In genomic region chr15:34799149-34799824, GRCh38 we compare ENCODE assay signal across 9 cellular contexts. TPM values are rescaled to one million over a fixed set of nuclear protein-coding genes. Genes with fewer than 3 reads are reported as not detected.
DNase-seq lines count a peak whose midpoint lies in the region; ATAC-seq and TF ChIP-seq lines count a peak whose summit lies in the region.
"Had no signal": no experiment of that assay in that cellular context is flagged by ENCODE, and none has a peak within 500 bp of the region (broad histone marks: within the 10 kb centered on the region; RNA-seq: fewer than 3 reads in every experiment).

No MANE protein-coding gene starts in this region.

- 0 out of 3 replicates have a peak, but pooled peaks have one; percentile 19 for ATAC-seq in RWPE2 (ENCODE audit: low read depth)
- ATAC-seq in Right ventricle myocardium superior (ENCODE audit: poor library complexity), result peak; percentile 53
- peak in 1 of 2 donors; percentile 28 for ATAC-seq in gastrocnemius medialis
- no peak for ATAC-seq in activated CD4-positive, alpha-beta T cell treated with anti-CD3 and anti-CD28 coated beads for 36 hours
- no peak for ATAC-seq in HG02588 (IDR thresholded peaks at IDR 0.05; ENCODE audit: unreplicated experiment)

- intact Hi-C loops in Right ventricle myocardium superior (cut with DNase I), result loop anchor here (5.0 kb wide), 1 partner anchor 87 kb away; no protein-coding TSS in a partner anchor
- intact Hi-C loops in gastrocnemius medialis (cut with DNase I; ENCODE audit: low total_unique reads), result loop anchor here (5.0 kb wide), 2 partner anchors 82 to 103 kb away; no protein-coding TSS in a partner anchor
- intact Hi-C loops in activated CD4-positive, alpha-beta T cell treated with anti-CD3 and anti-CD28 coated beads for 36 hours (cut with DNase I, micrococcal nuclease), result no loop called here
- intact Hi-C loops in sigmoid colon (cut with DNase I), result no loop called here

- in situ Hi-C loops in gastrocnemius medialis (cut with MboI; ENCODE audit: low sequenced_read_pairs in 4 of 4), result no loop called here

- POLR2A ChIA-PET in HEK293 (lab: Yijun Ruan, JAX), result no interaction called here
- POLR2A ChIA-PET in activated CD4-positive, alpha-beta T cell treated with anti-CD3 and anti-CD28 coated beads for 36 hours (lab: Charles Lee), result no interaction called here

- no peak overlapping the region for H3K27ac Mint-ChIP-seq in activated CD4-positive, alpha-beta T cell treated with anti-CD3 and anti-CD28 coated beads for 36 hours

- H3K36me3 Mint-ChIP-seq in activated CD4-positive, alpha-beta T cell treated with anti-CD3 and anti-CD28 coated beads for 36 hours (ENCODE audit: low read depth), result no peaks in the 10 kb centered on the region

- peaks cover 3% of the 10 kb centered on the region for H3K4me1 Mint-ChIP-seq in activated CD4-positive, alpha-beta T cell treated with anti-CD3 and anti-CD28 coated beads for 36 hours

- TF ChIP-seq POLR2A in gastrocnemius medialis (IDR thresholded peaks at IDR 0.05) (no peak), sigmoid colon (IDR thresholded peaks at IDR 0.05) (no peak)

- no peak overlapping the region for H3K4me3 Mint-ChIP-seq in activated CD4-positive, alpha-beta T cell treated with anti-CD3 and anti-CD28 coated beads for 36 hours

- H3K4me3 ChIP-seq in HEK293 (ENCODE audit: low read depth, low read length) (no peak overlapping the region), RWPE2 (ENCODE audit: severe bottlenecking) (no peak overlapping the region), gastrocnemius medialis (no peak overlapping the region), sigmoid colon (no peak overlapping the region)

- H3K9me3 Mint-ChIP-seq in activated CD4-positive, alpha-beta T cell treated with anti-CD3 and anti-CD28 coated beads for 36 hours (ENCODE audit: low read depth), result no peaks in the 10 kb centered on the region

- H3K4me1 ChIP-seq in HEK293 (ENCODE audit: control insufficient read depth, insufficient read depth, low read length), result no peaks in the 10 kb centered on the region
- H3K4me1 ChIP-seq in RWPE2 (ENCODE audit: insufficient read depth, poor library complexity, severe bottlenecking), result peaks cover 10% of the 10 kb centered on the region
- peaks cover 7 to 20% of the 10 kb centered on the region in 2 donors for H3K4me1 ChIP-seq in gastrocnemius medialis
- peaks cover 0 to 21% (median 13%) of the 10 kb centered on the region in 4 donors for H3K4me1 ChIP-seq in sigmoid colon

- no peak for DNase-seq in RWPE2 (ENCODE audit: low spot score)
- peak; percentile 90 for DNase-seq in Right ventricle myocardium superior
- peak in 1 of 2 donors; percentile 46 for DNase-seq in gastrocnemius medialis
- no peak for DNase-seq in activated CD4-positive, alpha-beta T cell treated with anti-CD3 and anti-CD28 coated beads for 36 hours
- no peak for DNase-seq in sigmoid colon
- DNase-seq: activated CD4-positive, CD25-positive, alpha-beta regulatory T cell; NCI-H526 had no signal

- H3K36me3 ChIP-seq in HEK293 (ENCODE audit: control insufficient read depth in 2 of 2, insufficient read depth in 1 of 2, low read length in 2 of 2) (no peaks in the 10 kb centered on the region), RWPE2 (ENCODE audit: low read depth) (no peaks in the 10 kb centered on the region), gastrocnemius medialis (no peaks in the 10 kb centered on the region), sigmoid colon (no peaks in the 10 kb centered on the region)

- H3K27ac ChIP-seq in HEK293 (ENCODE audit: extremely low read depth, low read depth, low read length) (no peak overlapping the region), RWPE2 (ENCODE audit: poor library complexity, severe bottlenecking) (no peak overlapping the region), gastrocnemius medialis (peak overlapping the region in 3 of 4 donors; percentile 23 to 55 (median 53)), sigmoid colon (peak overlapping the region in 1 of 4 donors; percentile 18)

- TF ChIP-seq CTCF in HEK293 (tag by site-specific recombination; IDR thresholded peaks at IDR 0.05), result no peak
- TF ChIP-seq CTCF in RWPE2 (IDR thresholded peaks at IDR 0.05; ENCODE audit: poor library complexity, severe bottlenecking), result no peak
- no peak for TF ChIP-seq CTCF in gastrocnemius medialis (IDR thresholded peaks at IDR 0.05 in 4 of 5, conservative IDR thresholded peaks at IDR 0.05 in 1 of 5)
- no peak for TF ChIP-seq CTCF in sigmoid colon (IDR thresholded peaks at IDR 0.05)

- 26 to 44% methylated on average over 14 of the region's 14 CpGs for WGBS in sigmoid colon, 2 donors

- peaks cover 26% of the 10 kb centered on the region for H3K27me3 ChIP-seq in RWPE2 (ENCODE audit: insufficient read depth, poor library complexity, severe bottlenecking)
- no peaks in the 10 kb centered on the region for H3K27me3 ChIP-seq in gastrocnemius medialis
- peaks cover 0 to 14% (median 0%) of the 10 kb centered on the region in 3 donors for H3K27me3 ChIP-seq in sigmoid colon

- no peak for TF ChIP-seq EP300 in sigmoid colon (IDR thresholded peaks at IDR 0.05)

- CTCF ChIA-PET in HEK293 (lab: Yijun Ruan, JAX), result no interaction called here
- CTCF ChIA-PET in activated CD4-positive, alpha-beta T cell treated with anti-CD3 and anti-CD28 coated beads for 36 hours (lab: Charles Lee), result no interaction called here

- H3K27me3 Mint-ChIP-seq in activated CD4-positive, alpha-beta T cell treated with anti-CD3 and anti-CD28 coated beads for 36 hours, result peaks cover 39% of the 10 kb centered on the region

- no peaks in the 10 kb centered on the region for H3K9me3 ChIP-seq in HEK293 (ENCODE audit: control insufficient read depth, insufficient read depth, low read depth, low read length)
- no peaks in the 10 kb centered on the region for H3K9me3 ChIP-seq in RWPE2 (ENCODE audit: severe bottlenecking)
- H3K9me3 ChIP-seq in gastrocnemius medialis, result no peaks in the 10 kb centered on the region
- H3K9me3 ChIP-seq in sigmoid colon, result no peaks in the 10 kb centered on the region

TF ChIP-seq in HEK293, 187 proteins besides CTCF, POLR2A, EP300 and RAD21 (continues in another document):
- TF ChIP-seq ZNF785 (tag by site-specific recombination; IDR thresholded peaks at IDR 0.05), result no peak
- TF ChIP-seq EGR2 (tag by site-specific recombination; IDR thresholded peaks at IDR 0.05; ENCODE audit: low read depth), result 0 out of 2 replicates have a peak, but pooled peaks have one; percentile 63
- no peak for TF ChIP-seq ZNF311 (tag by site-specific recombination; IDR thresholded peaks at IDR 0.05; ENCODE audit: borderline replicate concordance)
- TF ChIP-seq ZSCAN5A (tag by site-specific recombination; IDR thresholded peaks at IDR 0.05), result no peak
- peak; percentile 94 for TF ChIP-seq PRDM10 (tag by site-specific recombination; IDR thresholded peaks at IDR 0.05)

RNA-seq across cellular contexts. Expression of gene ACTC1, which starts 3.9 kb away (rescaled TPM):
- 12,822 TPM for total RNA-seq in Right ventricle myocardium superior
- 100 to 1,000 TPM in 1 of 4 donors, 10 to 100 TPM in 2, 1 to 10 TPM in 1; 5.6 to 449 (median 78.0) TPM for total RNA-seq in gastrocnemius medialis
- not detected for total RNA-seq in activated CD4-positive, alpha-beta T cell treated with anti-CD3 and anti-CD28 coated beads for 36 hours
- 1 to 10 TPM in 2 of 4 donors, under 1 TPM in 2; 0.36 to 3.6 (median 0.93) TPM for total RNA-seq in sigmoid colon
- polyA plus RNA-seq in sigmoid colon, result 10 to 100 TPM in 1 of 3 donors, 1 to 10 TPM in 2; 1.2 to 11.1 (median 3.0) TPM

RNA-seq across cellular contexts. Expression of gene GJD2, which starts 44.5 kb away (rescaled TPM):
- not detected for total RNA-seq in Right ventricle myocardium superior
- total RNA-seq in gastrocnemius medialis, result not detected
- total RNA-seq in activated CD4-positive, alpha-beta T cell treated with anti-CD3 and anti-CD28 coated beads for 36 hours, result not detected
- under 1 TPM in 1 of 4 donors, not detected in 3; 0.28 TPM for total RNA-seq in sigmoid colon
- polyA plus RNA-seq in sigmoid colon, result not detected

Comparison
In these comparisons a context has a peak if more than half of its experiments do, and no peak if none do; other contexts are left out.
1. H3K27ac ChIP-seq: peak in gastrocnemius medialis (3 of 4); none in HEK293 (single experiment) and RWPE2 (single experiment).
2. ATAC-seq: peak in RWPE2 (single experiment) and Right ventricle myocardium superior (single experiment); none in activated CD4-positive, alpha-beta T cell treated with anti-CD3 and anti-CD28 coated beads for 36 hours (single experiment) and HG02588 (single experiment).
3. RNA of gene ACTC1, which starts 3.9 kb away (total RNA-seq): 12,822 TPM in Right ventricle myocardium superior (single experiment); 5.6 to 449 TPM in gastrocnemius medialis, 0.36 to 3.6 TPM in sigmoid colon and not detected in activated CD4-positive, alpha-beta T cell treated with anti-CD3 and anti-CD28 coated beads for 36 hours; every median in the first group is over 10 times any median in the second.
4. intact Hi-C loops: an anchor here in Right ventricle myocardium superior (5.0 kb wide) and gastrocnemius medialis (5.0 kb wide); none called in activated CD4-positive, alpha-beta T cell treated with anti-CD3 and anti-CD28 coated beads for 36 hours and sigmoid colon.